Comparison of ENCODE assay signal across 18 cellular contexts in genomic region chr5:136166909-136167308, GRCh38. TPM values are rescaled to one million over a fixed set of nuclear protein-coding genes. Genes with fewer than 3 reads are reported as not detected.
DNase-seq lines count a peak whose midpoint lies in the region; ATAC-seq and TF ChIP-seq lines count a peak whose summit lies in the region.
"Had no signal": no experiment of that assay in that cellular context is flagged by ENCODE, and none has a peak within 500 bp of the region (broad histone marks: within the 10 kb centered on the region; RNA-seq: fewer than 3 reads in every experiment).

No MANE protein-coding gene starts in this region.

- no peaks in the 10 kb centered on the region for H3K9me3 Mint-ChIP-seq in T-helper 2 cell treated with Interferon-gamma antibody and Interleukin-4, amounts not matched to agents 5 μg/mL and 100 μg/mL, for 36 hours
- H3K9me3 Mint-ChIP-seq: activated T-helper 2 cell treated with anti-CD3 and anti-CD28 coated beads, Interferon-gamma antibody, Interleukin-2, Interleukin-4, amounts not matched to agents 10 μg/mL and 5 μg/mL and 100 μg/mL, durations not matched to agents 14 hours and 24 hours and 36 hours; stimulated activated naive CD8-positive, alpha-beta T cell treated with anti-CD3 and anti-CD28 coated beads, Interleukin-15, amount 100 ng/mL, for 72 hours had no signal

- intact Hi-C loops in stomach (cut with DNase I; ENCODE audit: low total_unique reads) = no loop called here
- intact Hi-C loops in esophagus squamous epithelium (cut with DNase I) = loop anchor here (10.0 kb wide), 1 partner anchor 92 kb away; no protein-coding TSS in a partner anchor
- intact Hi-C loops in psoas muscle (cut with DNase I) = no loop called here

- H3K27ac ChIP-seq in Karpas-422 (ENCODE audit: low read length) (peak overlapping the region; percentile 68), stomach (no peak overlapping the region), esophagus squamous epithelium (no peak overlapping the region), psoas muscle (no peak overlapping the region)
- H3K27ac ChIP-seq: body of pancreas, ovary had no signal

- H3K9ac ChIP-seq in Karpas-422 (ENCODE audit: low read length) = peak overlapping the region; percentile 22

- H3K4me3 ChIP-seq in GM12865 (ENCODE audit: low read depth, low read length) (no peak overlapping the region), Karpas-422 (ENCODE audit: low read length) (peak overlapping the region; percentile 24; the same call in 1 of the 2 replicates), stomach (no peak overlapping the region), esophagus squamous epithelium (no peak overlapping the region), psoas muscle (no peak overlapping the region)
- H3K4me3 ChIP-seq: body of pancreas, ovary had no signal

- no peak overlapping the region for H3K4me3 Mint-ChIP-seq in T-helper 2 cell treated with Interferon-gamma antibody and Interleukin-4, amounts not matched to agents 5 μg/mL and 100 μg/mL, for 36 hours
- H3K4me3 Mint-ChIP-seq: stimulated activated naive CD8-positive, alpha-beta T cell treated with anti-CD3 and anti-CD28 coated beads, Interleukin-15, amount 100 ng/mL, for 72 hours had no signal

- peaks cover 8% of the 10 kb centered on the region for H3K36me3 Mint-ChIP-seq in T-helper 2 cell treated with Interferon-gamma antibody and Interleukin-4, amounts not matched to agents 5 μg/mL and 100 μg/mL, for 36 hours (ENCODE audit: low read depth)

- peaks cover 84% of the 10 kb centered on the region for H3K79me2 ChIP-seq in Karpas-422 (ENCODE audit: low read length)

- TF ChIP-seq CTCF in GM12865 (IDR thresholded peaks at IDR 0.05; ENCODE audit: insufficient read depth, low read depth, low read length, missing control alignments) (no peak), stomach (IDR thresholded peaks at IDR 0.05) (no peak), esophagus squamous epithelium (IDR thresholded peaks at IDR 0.05) (no peak), psoas muscle (IDR thresholded peaks at IDR 0.05) (no peak)

- DNase-seq in GM12865 (ENCODE audit: low read depth) (peak; percentile 44), Karpas-422 (peak; percentile 47), stomach (no peak), esophagus squamous epithelium (lab: John Stamatoyannopoulos, UW) (no peak), psoas muscle (no peak)
- DNase-seq in T-helper 2 cell treated with Interferon-gamma antibody and Interleukin-4, amounts not matched to agents 5 μg/mL and 100 μg/mL, for 36 hours (ENCODE audit: low spot score) = no peak
- DNase-seq: ACHN; activated CD4-positive, CD25-positive, alpha-beta regulatory T cell; body of pancreas; hippocampal formation; mammary epithelial cell; ovary; Right ventricle myocardium superior; stimulated activated CD4-positive, alpha-beta T cell treated with anti-CD3 and anti-CD28 coated beads, Interleukin-2, amount 100 ng/mL, for 48 hours; stimulated activated naive CD8-positive, alpha-beta T cell treated with anti-CD3 and anti-CD28 coated beads, Interleukin-15, amount 100 ng/mL, for 72 hours had no signal

- H3K27me3 ChIP-seq in Karpas-422 (ENCODE audit: low read length) = no peaks in the 10 kb centered on the region
- no peaks in the 10 kb centered on the region for H3K27me3 ChIP-seq in stomach
- no peaks in the 10 kb centered on the region for H3K27me3 ChIP-seq in esophagus squamous epithelium
- H3K27me3 ChIP-seq in psoas muscle (ENCODE audit: insufficient read depth in 3 of 3, low read length in 2 of 3) = no peaks in the 10 kb centered on the region
- H3K27me3 ChIP-seq: body of pancreas, ovary had no signal

- no peaks in the 10 kb centered on the region for H4K20me1 ChIP-seq in Karpas-422 (ENCODE audit: insufficient read depth, low read depth, low read length)

- no peak overlapping the region for H2AFZ ChIP-seq in Karpas-422 (ENCODE audit: low read length)

- H3K27ac Mint-ChIP-seq in T-helper 2 cell treated with Interferon-gamma antibody and Interleukin-4, amounts not matched to agents 5 μg/mL and 100 μg/mL, for 36 hours = no peak overlapping the region
- H3K27ac Mint-ChIP-seq: activated T-helper 2 cell treated with anti-CD3 and anti-CD28 coated beads, Interferon-gamma antibody, Interleukin-2, Interleukin-4, amounts not matched to agents 10 μg/mL and 5 μg/mL and 100 μg/mL, durations not matched to agents 14 hours and 24 hours and 36 hours; stimulated activated naive CD8-positive, alpha-beta T cell treated with anti-CD3 and anti-CD28 coated beads, Interleukin-15, amount 100 ng/mL, for 72 hours had no signal

- H3K4me1 ChIP-seq in Karpas-422 (ENCODE audit: low read length) (peaks cover 54% of the 10 kb centered on the region), stomach (peaks cover 0 to 12% (median under 1%) of the 10 kb centered on the region in 4 donors), esophagus squamous epithelium (no peaks in the 10 kb centered on the region), psoas muscle (no peaks in the 10 kb centered on the region)
- H3K4me1 ChIP-seq: body of pancreas had no signal

- H3K9me2 ChIP-seq in Karpas-422 (replicated peaks; ENCODE audit: insufficient read depth, low read length) = no peaks in the 10 kb centered on the region

- 75 to 86% (median 80%) methylated on average over 4 of the region's 4 CpGs for WGBS in stomach, 5 donors
- WGBS in esophagus squamous epithelium, 2 donors = 59 to 69% methylated on average over 4 of the region's 4 CpGs
- 73 to 88% (median 76%) methylated on average over 4 of the region's 4 CpGs for WGBS in psoas muscle, 3 donors

- H3K4me2 ChIP-seq in Karpas-422 (ENCODE audit: low read depth, low read length, poor library complexity, severe bottlenecking) = peak overlapping the region; percentile 68

- H3K36me3 ChIP-seq in Karpas-422 (ENCODE audit: insufficient read depth, low read length) (peaks cover 27% of the 10 kb centered on the region), stomach (peaks cover 10 to 62% (median 55%) of the 10 kb centered on the region in 4 donors), esophagus squamous epithelium (peaks cover 0 to 90% (median 6%) of the 10 kb centered on the region in 3 donors), psoas muscle (ENCODE audit: insufficient read depth in 1 of 2, low read depth in 1 of 2) (peaks cover 0 to 48% of the 10 kb centered on the region in 2 donors)
- H3K36me3 ChIP-seq: ovary had no signal

- no peaks in the 10 kb centered on the region for H3K4me1 Mint-ChIP-seq in T-helper 2 cell treated with Interferon-gamma antibody and Interleukin-4, amounts not matched to agents 5 μg/mL and 100 μg/mL, for 36 hours (ENCODE audit: low read depth)
- H3K4me1 Mint-ChIP-seq: stimulated activated naive CD8-positive, alpha-beta T cell treated with anti-CD3 and anti-CD28 coated beads, Interleukin-15, amount 100 ng/mL, for 72 hours had no signal

- TF ChIP-seq POLR2A in stomach (IDR thresholded peaks at IDR 0.05) = no peak
- no peak for TF ChIP-seq POLR2A in esophagus squamous epithelium (IDR thresholded peaks at IDR 0.05)

- TF ChIP-seq EP300 in stomach (IDR thresholded peaks at IDR 0.05) = no peak

- H3K9me3 ChIP-seq in Karpas-422 (ENCODE audit: low read length) (no peaks in the 10 kb centered on the region), stomach (no peaks in the 10 kb centered on the region), esophagus squamous epithelium (no peaks in the 10 kb centered on the region), psoas muscle (no peaks in the 10 kb centered on the region)
- H3K9me3 ChIP-seq: body of pancreas, ovary had no signal

- ATAC-seq in GM19468 (IDR thresholded peaks at IDR 0.05; ENCODE audit: extremely low read depth, unreplicated experiment) (peak; percentile 55), HG02884 (IDR thresholded peaks at IDR 0.05; ENCODE audit: unreplicated experiment) (peak; percentile 84), psoas muscle (no peak)
- ATAC-seq: body of pancreas; stimulated activated naive CD8-positive, alpha-beta T cell treated with anti-CD3 and anti-CD28 coated beads, Interleukin-15, amount 100 ng/mL, for 72 hours had no signal

- H3K27me3 Mint-ChIP-seq in T-helper 2 cell treated with Interferon-gamma antibody and Interleukin-4, amounts not matched to agents 5 μg/mL and 100 μg/mL, for 36 hours (ENCODE audit: low read depth) = no peaks in the 10 kb centered on the region
- H3K27me3 Mint-ChIP-seq: stimulated activated naive CD8-positive, alpha-beta T cell treated with anti-CD3 and anti-CD28 coated beads, Interleukin-15, amount 100 ng/mL, for 72 hours had no signal

RNA-seq across cellular contexts. Expression of gene SMIM32, which starts 26.1 kb away (rescaled TPM):
- not detected in 2 replicates for total RNA-seq in Karpas-422 (2014; rRNA removed; shearing (Covaris generic); ENCODE audit: low replicate concordance)
- total RNA-seq in stomach (10 to 100 TPM in 1 of 5 donors, under 1 TPM in 1, not detected in 3; 0.55 to 22.0 TPM), esophagus squamous epithelium (not detected), psoas muscle (under 1 TPM in 2 of 4 donors, not detected in 2; 0.36 to 0.82 TPM)
- polyA plus RNA-seq in stomach (under 1 TPM; 0.30 to 0.76 (median 0.75) TPM), psoas muscle (under 1 TPM in 2 of 3 donors, not detected in 1; 0.06 to 0.10 TPM)
- total RNA-seq: activated T-helper 2 cell treated with anti-CD3 and anti-CD28 coated beads, Interferon-gamma antibody, Interleukin-2, Interleukin-4, amounts not matched to agents 10 μg/mL and 5 μg/mL and 100 μg/mL, durations not matched to agents 14 hours and 24 hours and 36 hours; mammary epithelial cell; Right ventricle myocardium superior had no signal
- polyA plus RNA-seq: mammary epithelial cell, ovary had no signal

RNA-seq across cellular contexts. Expression of gene SMAD5, which starts 34.3 kb away (rescaled TPM):
- total RNA-seq in Karpas-422 (2014; rRNA removed; shearing (Covaris generic); ENCODE audit: low replicate concordance) = 18.5 and 38.3 TPM in 2 replicates
- total RNA-seq in stomach (100 to 1,000 TPM in 1 of 5 donors, 10 to 100 TPM in 4; 18.8 to 220 (median 61.4) TPM), esophagus squamous epithelium (10 to 100 TPM; 32.0 to 49.6 (median 38.1) TPM), psoas muscle (10 to 100 TPM; 35.8 to 49.6 (median 39.8) TPM)
- polyA plus RNA-seq in stomach (10 to 100 TPM in 2 of 3 donors, 1 to 10 TPM in 1; 6.8 to 10.8 (median 10.5) TPM), psoas muscle (10 to 100 TPM in 1 of 3 donors, 1 to 10 TPM in 2; 9.2 to 22.5 (median 9.8) TPM)

Comparison
In these comparisons a context has a peak if more than half of its experiments do, and no peak if none do; other contexts are left out.
1. DNase-seq: peak in GM12865 (single experiment) and Karpas-422 (single experiment); none in T-helper 2 cell treated with Interferon-gamma antibody and Interleukin-4, amounts not matched to agents 5 μg/mL and 100 μg/mL, for 36 hours (single experiment), stomach (single experiment), esophagus squamous epithelium (single experiment) and psoas muscle (0 of 2).
2. ATAC-seq: peak in GM19468 (single experiment) and HG02884 (single experiment); none in psoas muscle (0 of 4).